8 cellular contexts compared by ENCODE assay signal in genomic region chr7:103075337-103075918, GRCh38. TPM values are rescaled to one million over a fixed set of nuclear protein-coding genes. Genes with fewer than 3 reads are reported as not detected.
DNase-seq lines count a peak whose midpoint lies in the region; ATAC-seq and TF ChIP-seq lines count a peak whose summit lies in the region.

No MANE protein-coding gene starts in this region.

- 1% methylated on average over 30 to 34 of the region's 36 CpGs for WGBS in thyroid gland, 2 donors

- peak overlapping the region; percentile 74 for H3K9ac ChIP-seq in HUES48 (ENCODE audit: low read depth, low read length)
- H3K9ac ChIP-seq in parathyroid adenoma, result peak overlapping the region; percentile 33

- H3K36me3 Mint-ChIP-seq in activated naive CD8-positive, alpha-beta T cell treated with anti-CD3 and anti-CD28 coated beads for 36 hours, result peaks cover 17% of the 10 kb centered on the region

- no peaks in the 10 kb centered on the region for H3K27me3 Mint-ChIP-seq in activated naive CD8-positive, alpha-beta T cell treated with anti-CD3 and anti-CD28 coated beads for 36 hours

- H3K9me3 Mint-ChIP-seq in activated naive CD8-positive, alpha-beta T cell treated with anti-CD3 and anti-CD28 coated beads for 36 hours, result no peaks in the 10 kb centered on the region

- H3K36me3 ChIP-seq in HUES48 (ENCODE audit: control insufficient read depth, insufficient read depth, low read length) (0 out of 2 replicates have a peak, but pooled peaks cover 6% of the 10 kb centered on the region), SJSA1 (no peaks in the 10 kb centered on the region), parathyroid adenoma (ENCODE audit: control insufficient read depth, insufficient read depth, low read length) (no peaks in the 10 kb centered on the region), thyroid gland (no peaks in the 10 kb centered on the region)

- H3K9me3 ChIP-seq in HUES48 (ENCODE audit: control insufficient read depth, insufficient read depth, low read length) (no peaks in the 10 kb centered on the region), SJSA1 (replicated peaks) (no peaks in the 10 kb centered on the region), parathyroid adenoma (ENCODE audit: control insufficient read depth, low read length) (no peaks in the 10 kb centered on the region), thyroid gland (no peaks in the 10 kb centered on the region)

- H3K27ac Mint-ChIP-seq in activated naive CD8-positive, alpha-beta T cell treated with anti-CD3 and anti-CD28 coated beads for 36 hours, result peak overlapping the region; percentile 94

- peaks cover 34% of the 10 kb centered on the region for H3K79me2 ChIP-seq in parathyroid adenoma

- H3K27ac ChIP-seq in HUES48 (ENCODE audit: low read depth, low read length), result peak overlapping the region; percentile 95
- H3K27ac ChIP-seq in SJSA1, result peak overlapping the region; percentile 75; the same call in 1 of the 2 replicates
- peak overlapping the region; percentile 95 for H3K27ac ChIP-seq in parathyroid adenoma
- peak overlapping the region; percentile 81 to 94 (median 93) for H3K27ac ChIP-seq in thyroid gland

- no peaks in the 10 kb centered on the region for H3K27me3 ChIP-seq in HUES48 (ENCODE audit: control insufficient read depth, insufficient read depth, low read length)
- no peaks in the 10 kb centered on the region for H3K27me3 ChIP-seq in SJSA1 (replicated peaks)
- no peaks in the 10 kb centered on the region for H3K27me3 ChIP-seq in parathyroid adenoma (ENCODE audit: control insufficient read depth, insufficient read depth, low read length)
- no peaks in the 10 kb centered on the region for H3K27me3 ChIP-seq in thyroid gland

- H3K4me2 ChIP-seq in parathyroid adenoma (ENCODE audit: low read length), result peak overlapping the region; percentile 98

- ATAC-seq in GM21423 (IDR thresholded peaks at IDR 0.05; ENCODE audit: unreplicated experiment) (peak; percentile 44), Right ventricle myocardium inferior (peak; percentile 14)

- H3K4me1 ChIP-seq in HUES48 (ENCODE audit: control insufficient read depth, insufficient read depth, low read length) (peaks cover 7% of the 10 kb centered on the region; the same call in 1 of the 2 replicates), SJSA1 (replicated peaks) (peaks cover 15% of the 10 kb centered on the region), parathyroid adenoma (peaks cover 11% of the 10 kb centered on the region), thyroid gland (peaks cover 6 to 17% of the 10 kb centered on the region in 2 donors)

- TF ChIP-seq CTCF in parathyroid adenoma (IDR thresholded peaks at IDR 0.05), result no peak
- no peak for TF ChIP-seq CTCF in thyroid gland (IDR thresholded peaks at IDR 0.05)

- DNase-seq in Caki2 (ENCODE audit: low read depth) (peak; percentile 39), SJSA1 (ENCODE audit: low read depth in 1 of 2, low spot score in 2 of 2) (peak; percentile 33 to 46), Right ventricle myocardium inferior (ENCODE audit: missing footprints) (peak; percentile 80), thyroid gland (peak; percentile 63 to 79)
- DNase-seq in activated naive CD8-positive, alpha-beta T cell treated with anti-CD3 and anti-CD28 coated beads for 36 hours, result peak; percentile 85

- TF ChIP-seq POLR2A in thyroid gland (IDR thresholded peaks at IDR 0.05), result no peak

- H3K4me3 Mint-ChIP-seq in activated naive CD8-positive, alpha-beta T cell treated with anti-CD3 and anti-CD28 coated beads for 36 hours, result peak overlapping the region; percentile 95

- peak overlapping the region; percentile 86 for H2AFZ ChIP-seq in parathyroid adenoma

- in situ Hi-C loops in Caki2 (cut with HindIII; ENCODE audit: low pct_unique_long_range_greater_than_20kb, low sequenced_read_pairs), result no loop called here

- peaks cover 40% of the 10 kb centered on the region for H3K4me1 Mint-ChIP-seq in activated naive CD8-positive, alpha-beta T cell treated with anti-CD3 and anti-CD28 coated beads for 36 hours

- H3K4me3 ChIP-seq in HUES48 (ENCODE audit: low read depth, low read length) (peak overlapping the region; percentile 100), SJSA1 (peak overlapping the region; percentile 82), parathyroid adenoma (ENCODE audit: low read depth, low read length) (peak overlapping the region; percentile 93), thyroid gland (replicated peaks in 1 of 3) (peak overlapping the region; percentile 51 to 99 (median 95))

- intact Hi-C loops in Right ventricle myocardium inferior (cut with DNase I), result loop anchor here (2.0 kb wide), 1 partner anchor 73 kb away; the partner anchor contains the start of gene NAPEPLD
- intact Hi-C loops in thyroid gland (cut with DNase I), result no loop called here

RNA-seq across cellular contexts. Expression of gene ARMC10, which starts 0.5 kb away (rescaled TPM):
- total RNA-seq in Caki2 (2014; rRNA removed; shearing (Covaris generic); ENCODE audit: low replicate concordance), result 46.5 and 53.9 TPM in 2 replicates
- 22.3 and 30.3 TPM in 2 replicates for total RNA-seq in SJSA1 (2014; rRNA removed; shearing (Covaris generic))
- 10 to 100 TPM; 51.1 to 54.1 TPM for total RNA-seq in activated naive CD8-positive, alpha-beta T cell treated with anti-CD3 and anti-CD28 coated beads for 36 hours
- 20.7 TPM for total RNA-seq in Right ventricle myocardium inferior
- total RNA-seq in thyroid gland, result 10 to 100 TPM; 44.1 to 72.4 (median 57.8) TPM

RNA-seq across cellular contexts. Expression of gene FBXL13, which starts 0.8 kb away (rescaled TPM):
- total RNA-seq in Caki2 (2014; rRNA removed; shearing (Covaris generic); ENCODE audit: low replicate concordance), result 0.34 TPM in 1 of 2 replicates, not detected in the other
- total RNA-seq in SJSA1 (2014; rRNA removed; shearing (Covaris generic)), result 0.16 and 0.18 TPM in 2 replicates
- total RNA-seq in activated naive CD8-positive, alpha-beta T cell treated with anti-CD3 and anti-CD28 coated beads for 36 hours, result under 1 TPM; 0.78 to 0.82 TPM
- total RNA-seq in Right ventricle myocardium inferior (0.24 TPM), thyroid gland (1 to 10 TPM; 4.2 to 9.6 (median 5.0) TPM)

Comparison
In these comparisons a context has a peak if more than half of its experiments do, and no peak if none do; other contexts are left out.
1. Peak in every context shown above with its lines: DNase-seq, ATAC-seq, H3K4me3 ChIP-seq and H3K27ac ChIP-seq.